10 cellular contexts compared by ENCODE assay signal in the genomic region with DNA sequence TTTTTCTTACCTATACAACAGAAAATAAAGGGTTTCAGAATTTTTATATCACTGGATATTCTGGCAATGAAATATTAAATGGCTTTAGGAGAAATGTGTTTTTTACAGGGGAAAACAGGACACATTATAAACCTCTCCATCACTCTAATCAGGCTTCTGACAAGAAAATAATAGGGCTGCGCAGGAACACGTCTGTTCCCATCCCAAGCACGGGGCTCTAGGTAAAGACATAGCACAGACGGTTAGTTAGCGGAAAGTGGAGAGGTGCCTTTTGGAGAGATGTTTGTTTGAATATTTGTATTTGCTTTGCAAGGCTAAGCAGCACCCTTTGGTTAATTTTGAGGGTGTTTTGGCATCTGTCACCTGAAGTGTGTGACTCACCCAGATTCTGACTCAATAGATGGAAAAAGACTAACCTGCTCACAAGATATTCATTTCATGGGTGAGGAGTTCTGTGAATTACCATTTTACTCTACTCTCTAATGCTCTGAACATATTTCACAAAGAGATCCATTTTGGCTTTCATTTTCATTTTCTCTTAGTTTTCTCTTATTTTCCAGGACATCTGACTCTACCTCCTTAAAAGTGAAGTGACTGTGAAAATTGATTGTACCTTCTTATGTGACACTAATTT.
A peak's percentile ranks its signal among the peaks of the same experiment; 100 is the strongest.
DNase-seq lines count a peak whose midpoint lies in the region; ATAC-seq, FAIRE-seq and TF ChIP-seq lines count a peak whose summit lies in the region.
"Had no signal": no experiment of that assay in that cellular context is flagged by ENCODE, and none has a peak within 500 bp of the region (broad histone marks: within the 10 kb centered on the region; RNA-seq: fewer than 3 reads in every experiment).

No MANE protein-coding gene starts in this region.

- H3K27me3 ChIP-seq in BE2C: 0 out of 2 replicates have a peak, but pooled peaks cover 2% of the 10 kb centered on the region
- H3K27me3 ChIP-seq: right atrium auricular region had no signal

- peaks cover 25% of the 10 kb centered on the region for H3K4me1 Mint-ChIP-seq in activated T-helper 17 cell treated with anti-CD3 and anti-CD28 coated beads, Interleukin-2, amount 50 U/mL, for 72 hours
- peaks cover 46% of the 10 kb centered on the region for H3K4me1 Mint-ChIP-seq in type B pancreatic cell (ENCODE audit: unreplicated experiment)

- H3K36me3 Mint-ChIP-seq in activated T-helper 17 cell treated with anti-CD3 and anti-CD28 coated beads, Interleukin-2, amount 50 U/mL, for 72 hours (ENCODE audit: low read depth): no peaks in the 10 kb centered on the region
- H3K36me3 Mint-ChIP-seq in type B pancreatic cell: peaks cover 2% of the 10 kb centered on the region

- H3K9me3 ChIP-seq in BE2C: no peaks in the 10 kb centered on the region
- H3K9me3 ChIP-seq: right atrium auricular region had no signal

- no peaks in the 10 kb centered on the region for H3K27me3 Mint-ChIP-seq in activated T-helper 17 cell treated with anti-CD3 and anti-CD28 coated beads, Interleukin-2, amount 50 U/mL, for 72 hours
- H3K27me3 Mint-ChIP-seq in type B pancreatic cell: no peaks in the 10 kb centered on the region

- peak overlapping the region; percentile 73 for H3K4me3 Mint-ChIP-seq in activated T-helper 17 cell treated with anti-CD3 and anti-CD28 coated beads, Interleukin-2, amount 50 U/mL, for 72 hours
- H3K4me3 Mint-ChIP-seq in type B pancreatic cell: no peak overlapping the region

- H3K4me3 ChIP-seq in BE2C (ENCODE audit: low read depth, low read length): no peak overlapping the region
- H3K4me3 ChIP-seq: right atrium auricular region had no signal

- H3K4me1 ChIP-seq in BE2C: no peaks in the 10 kb centered on the region

- no peak for TF ChIP-seq CTCF in type B pancreatic cell (conservative IDR thresholded peaks at IDR 0.05)
- TF ChIP-seq CTCF in BE2C (IDR thresholded peaks at IDR 0.05; ENCODE audit: low read depth, low read length): no peak
- no peak for TF ChIP-seq CTCF in D721Med (IDR thresholded peaks at IDR 0.05; ENCODE audit: insufficient read depth, missing control alignments)

- peak; percentile 38 for DNase-seq in stimulated activated CD4-positive, alpha-beta T cell treated with anti-CD3 and anti-CD28 coated beads, Interleukin-4, amount 100 ng/mL, for 24 hours
- no peak for DNase-seq in stimulated activated CD4-positive, alpha-beta T cell treated with anti-CD3 and anti-CD28 coated beads, Interleukin-12 subunit alpha, Interleukin-12 subunit beta, amount 100 ng/mL, for 4 hours
- DNase-seq in NCI-H1105 (lab: John Stamatoyannopoulos, UW) (peak; percentile 17), type B pancreatic cell (ENCODE audit: extremely low spot score, unreplicated experiment) (no peak), BE2C (no peak), left cardiac atrium (no peak), D721Med (ENCODE audit: insufficient read length, low spot score) (no peak)
- DNase-seq: islet precursor cell had no signal

- no peak for FAIRE-seq in D721Med (lab: Jason Lieb, UNC)

- intact Hi-C loops in left cardiac atrium (cut with DNase I): loop anchor here (10.0 kb wide), 5 partner anchors 113 to 867 kb away; partner anchors contain the start of gene KLF6 (in 1 of the 2)

- H3K27ac Mint-ChIP-seq in activated T-helper 17 cell treated with anti-CD3 and anti-CD28 coated beads, Interleukin-2, amount 50 U/mL, for 72 hours: peak overlapping the region; percentile 97
- H3K27ac Mint-ChIP-seq in type B pancreatic cell: peak overlapping the region; percentile 33

- H3K36me3 ChIP-seq in BE2C: no peaks in the 10 kb centered on the region
- H3K36me3 ChIP-seq: right atrium auricular region had no signal

- H3K9me3 Mint-ChIP-seq in activated T-helper 17 cell treated with anti-CD3 and anti-CD28 coated beads, Interleukin-2, amount 50 U/mL, for 72 hours: peaks cover 3% of the 10 kb centered on the region
- peaks cover 3% of the 10 kb centered on the region for H3K9me3 Mint-ChIP-seq in type B pancreatic cell

- peak; percentile 87 for ATAC-seq in activated T-helper 17 cell treated with anti-CD3 and anti-CD28 coated beads, Interleukin-2, amount 50 U/mL, for 72 hours (replicated peaks)
- ATAC-seq in left cardiac atrium: no peak

Comparison
In these comparisons a context has a peak if more than half of its experiments do, and no peak if none do; other contexts are left out.
1. DNase-seq: peak in stimulated activated CD4-positive, alpha-beta T cell treated with anti-CD3 and anti-CD28 coated beads, Interleukin-4, amount 100 ng/mL, for 24 hours (single experiment) and NCI-H1105 (single experiment); none in stimulated activated CD4-positive, alpha-beta T cell treated with anti-CD3 and anti-CD28 coated beads, Interleukin-12 subunit alpha, Interleukin-12 subunit beta, amount 100 ng/mL, for 4 hours (single experiment), type B pancreatic cell (single experiment), BE2C (single experiment), left cardiac atrium (single experiment) and D721Med (single experiment).